In the genomic region with DNA sequence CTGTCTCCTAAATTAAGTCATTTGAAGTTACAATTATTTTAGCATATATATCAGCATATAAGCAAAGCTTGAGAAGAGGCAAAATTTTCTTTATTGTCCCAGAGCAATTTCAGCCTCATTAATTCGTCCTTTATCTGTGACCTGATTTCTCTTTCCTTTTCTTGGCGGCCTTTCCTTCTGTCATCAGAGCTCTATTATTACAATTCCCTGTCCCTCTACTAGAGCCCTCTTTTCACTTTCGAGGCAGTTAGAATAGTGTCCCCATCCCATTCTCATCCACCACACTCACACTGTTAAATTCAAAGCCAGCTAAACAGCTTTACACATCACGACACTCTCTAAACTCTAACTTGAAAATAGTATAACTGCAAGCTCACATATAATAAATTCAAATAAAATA, we compare ENCODE assay signal across 15 cellular contexts.
DNase-seq lines count a peak whose midpoint lies in the region; ATAC-seq and TF ChIP-seq lines count a peak whose summit lies in the region.
"Had no signal": no experiment of that assay in that cellular context is flagged by ENCODE, and none has a peak within 500 bp of the region (broad histone marks: within the 10 kb centered on the region; RNA-seq: fewer than 3 reads in every experiment).

No MANE protein-coding gene starts in this region.

- H3K27me3 Mint-ChIP-seq in neural crest cell (ENCODE audit: low read depth): no peaks in the 10 kb centered on the region
- H3K27me3 Mint-ChIP-seq: CD4-positive, alpha-beta T cell; IgD-negative memory B cell had no signal

- H3K9me3 Mint-ChIP-seq in neural crest cell: no peaks in the 10 kb centered on the region
- H3K9me3 Mint-ChIP-seq: H9, IgD-negative memory B cell had no signal

- TF ChIP-seq CTCF in gastroesophageal sphincter (IDR thresholded peaks at IDR 0.05) (no peak), neural crest cell (conservative IDR thresholded peaks at IDR 0.05) (no peak), WERI-Rb-1 (IDR thresholded peaks at IDR 0.05; ENCODE audit: low read depth, low read length) (no peak)

- TF ChIP-seq EP300 in gastroesophageal sphincter (IDR thresholded peaks at IDR 0.05): no peak

- no peaks in the 10 kb centered on the region for H3K4me1 Mint-ChIP-seq in neural crest cell
- H3K4me1 Mint-ChIP-seq: H9, IgD-negative memory B cell had no signal

- no peaks in the 10 kb centered on the region for H3K36me3 Mint-ChIP-seq in neural crest cell (ENCODE audit: low read depth)
- H3K36me3 Mint-ChIP-seq: IgD-negative memory B cell had no signal

- peak overlapping the region; percentile 61 for H3K27ac Mint-ChIP-seq in neural crest cell (ENCODE audit: unreplicated experiment)
- H3K27ac Mint-ChIP-seq: CD4-positive, alpha-beta T cell; IgD-negative memory B cell had no signal

- H3K27ac ChIP-seq in gastroesophageal sphincter (peak overlapping the region; percentile 4 to 55 (median 44)), WERI-Rb-1 (no peak overlapping the region)
- H3K27ac ChIP-seq: C4-2B had no signal

- no peaks in the 10 kb centered on the region for H3K27me3 ChIP-seq in gastroesophageal sphincter
- H3K27me3 ChIP-seq in WERI-Rb-1 (ENCODE audit: insufficient read depth, low read depth, severe bottlenecking): no peaks in the 10 kb centered on the region

- H3K36me3 ChIP-seq in gastroesophageal sphincter (no peaks in the 10 kb centered on the region), WERI-Rb-1 (no peaks in the 10 kb centered on the region)

- H3K9me3 ChIP-seq in gastroesophageal sphincter (no peaks in the 10 kb centered on the region), WERI-Rb-1 (ENCODE audit: severe bottlenecking) (no peaks in the 10 kb centered on the region)
- H3K9me3 ChIP-seq: Caco-2 had no signal

- ATAC-seq in gastroesophageal sphincter: no peak
- ATAC-seq in GM18868 (IDR thresholded peaks at IDR 0.05; ENCODE audit: unreplicated experiment): no peak
- no peak for ATAC-seq in GM21737 (IDR thresholded peaks at IDR 0.05; ENCODE audit: unreplicated experiment)
- ATAC-seq: HepG2 had no signal

- no peak overlapping the region for H3K4me3 Mint-ChIP-seq in neural crest cell
- H3K4me3 Mint-ChIP-seq: CD4-positive, alpha-beta T cell; H9; IgD-negative memory B cell had no signal

- WGBS in gastroesophageal sphincter (ENCODE audit: low coverage in 1 of 2), 2 donors: 36 to 47% methylated on average over 4 of the region's 4 CpGs

- DNase-seq in G401 (ENCODE audit: low spot score) (peak; percentile 88), cerebellar cortex (ENCODE audit: low spot score) (peak; percentile 85), neural crest cell (ENCODE audit: low read depth, low spot score) (no peak), WERI-Rb-1 (no peak)
- DNase-seq: ACHN; Caco-2; CD4-positive, alpha-beta T cell; GDM1; H9 had no signal

- no peak overlapping the region for H3K4me3 ChIP-seq in gastroesophageal sphincter
- H3K4me3 ChIP-seq in WERI-Rb-1 (ENCODE audit: low read depth, low read length): no peak overlapping the region

- peaks cover 0 to 20% (median 0%) of the 10 kb centered on the region in 3 donors for H3K4me1 ChIP-seq in gastroesophageal sphincter
- H3K4me1 ChIP-seq: Caco-2 had no signal

- no peak for TF ChIP-seq POLR2A in gastroesophageal sphincter (IDR thresholded peaks at IDR 0.05)

- in situ Hi-C loops in G401 (cut with HindIII; ENCODE audit: low sequenced_read_pairs): no loop called here

Comparison
In these comparisons a context has a peak if more than half of its experiments do, and no peak if none do; other contexts are left out.
1. DNase-seq: peak in G401 (single experiment) and cerebellar cortex (single experiment); none in neural crest cell (single experiment) and WERI-Rb-1 (single experiment).